29 cellular contexts compared by ENCODE assay signal in the genomic region with DNA sequence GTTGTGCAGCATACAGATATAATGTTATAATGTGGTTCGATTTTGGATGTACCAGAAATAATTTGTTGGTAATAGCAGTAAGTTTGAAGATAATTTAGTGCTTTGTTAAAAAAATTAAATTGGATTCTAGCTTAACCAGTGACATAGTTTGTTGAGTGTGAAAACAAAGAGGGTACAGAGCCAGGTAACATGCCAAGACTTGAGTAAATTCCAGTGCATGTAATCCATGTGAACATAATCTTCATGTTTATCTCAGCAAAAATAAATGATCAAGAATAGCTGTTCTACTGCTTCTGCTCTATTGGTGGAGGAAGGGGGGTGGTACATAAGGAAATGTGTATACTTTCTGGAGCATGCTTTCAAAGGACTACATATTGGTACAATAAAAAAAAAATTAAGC.
"Had no signal": no experiment of that assay in that cellular context is flagged by ENCODE, and none has a peak within 500 bp of the region (broad histone marks: within the 10 kb centered on the region; RNA-seq: fewer than 3 reads in every experiment).

No MANE protein-coding gene starts in this region.

- H3K27ac ChIP-seq: adrenal gland, body of pancreas, coronary artery, dorsolateral prefrontal cortex, esophagus squamous epithelium, WERI-Rb-1 had no signal

- H3K27me3 ChIP-seq: adrenal gland, body of pancreas, dorsolateral prefrontal cortex, esophagus squamous epithelium had no signal

- H3K9me3 ChIP-seq: adrenal gland, body of pancreas, esophagus squamous epithelium had no signal

- H3K4me3 ChIP-seq: adrenal gland, body of pancreas, coronary artery, dorsolateral prefrontal cortex, esophagus squamous epithelium had no signal

- H3K4me1 ChIP-seq: adrenal gland, body of pancreas, esophagus squamous epithelium had no signal

- H3K36me3 ChIP-seq: adrenal gland, esophagus squamous epithelium, WERI-Rb-1 had no signal

- DNase-seq: activated B cell treated with CpG ODN at 0.5 μM for 24 hours; activated CD4-positive, alpha-beta memory T cell treated with anti-CD3 and anti-CD28 coated beads for 36 hours; activated CD4-positive, alpha-beta T cell treated with anti-CD3 and anti-CD28 coated beads, Interleukin-2, amount 10 ng/mL, durations not matched to agents 24 days and 14 days; activated CD8-positive, alpha-beta memory T cell treated with anti-CD3 and anti-CD28 coated beads, Interleukin-2, amount 10 ng/mL, durations not matched to agents 7 days and 5 days; activated CD8-positive, alpha-beta memory T cell treated with anti-CD3 and anti-CD28 coated beads, Interleukin-2, amount 50 U/mL, for 4 hours; activated CD8-positive, alpha-beta T cell treated with anti-CD3 and anti-CD28 coated beads, Interleukin-2, amount 10 ng/mL, durations not matched to agents 7 days and 5 days; activated effector memory CD4-positive, alpha-beta T cell treated with anti-CD3 and anti-CD28 coated beads, Interleukin-2, amount 50 U/mL, for 16 hours; activated naive CD4-positive, alpha-beta T cell treated with anti-CD3 and anti-CD28 coated beads for 36 hours; activated naive CD8-positive, alpha-beta T cell treated with anti-CD3 and anti-CD28 coated beads for 36 hours; activated naive CD8-positive, alpha-beta T cell treated with anti-CD3 and anti-CD28 coated beads, Interleukin-2, amount 50 U/mL, for 24 hours; activated T-cell treated with anti-CD3 and anti-CD28 coated beads, Interleukin-2, amount 50 U/mL, for 1 hour; activated T-cell treated with anti-CD3 and anti-CD28 coated beads, Interleukin-2, amount 50 U/mL, for 48 hours; adrenal gland; amygdala; aorta; body of pancreas; dorsolateral prefrontal cortex; effector memory CD4-positive, alpha-beta T cell; endodermal cell; esophagus squamous epithelium; head of caudate nucleus; SW 1271; T-helper 1 cell; T-helper 17 cell; T1000; WERI-Rb-1 had no signal

- ATAC-seq: activated CD4-positive, CD25-positive, alpha-beta regulatory T cell treated with anti-CD3 and anti-CD28 coated beads, Interleukin-2, amount 50 U/mL, for 24 hours; activated CD8-positive, alpha-beta memory T cell treated with anti-CD3 and anti-CD28 coated beads, Interleukin-2, amount 10 ng/mL, durations not matched to agents 7 days and 5 days; activated CD8-positive, alpha-beta T cell treated with anti-CD3 and anti-CD28 coated beads, Interleukin-2, amount 10 ng/mL, durations not matched to agents 7 days and 5 days; activated naive CD8-positive, alpha-beta T cell treated with anti-CD3 and anti-CD28 coated beads, Interleukin-2, amount 50 U/mL, for 24 hours; body of pancreas; T-helper 17 cell had no signal

- FAIRE-seq: frontal cortex had no signal
